27 cellular contexts compared by ENCODE assay signal in the genomic region with DNA sequence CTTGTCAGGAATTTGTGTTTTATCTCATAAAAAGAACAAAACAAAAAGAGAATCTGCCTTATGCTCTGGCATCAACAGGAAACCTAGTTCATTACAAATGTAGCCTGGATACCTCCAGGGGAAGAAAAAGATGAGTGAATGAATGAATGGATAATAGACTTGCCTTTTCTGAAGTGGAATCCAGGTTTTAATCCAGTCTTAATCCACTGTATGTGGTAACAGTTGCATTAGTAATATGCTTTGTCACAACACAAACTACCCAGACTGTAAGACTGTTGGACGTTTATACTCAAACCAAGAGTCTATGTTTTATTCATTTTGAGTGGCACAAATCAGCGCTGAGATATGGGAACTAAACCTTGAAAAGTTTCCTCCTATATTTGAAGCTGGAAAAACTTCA.
"Had no signal": no experiment of that assay in that cellular context is flagged by ENCODE, and none has a peak within 500 bp of the region (broad histone marks: within the 10 kb centered on the region; RNA-seq: fewer than 3 reads in every experiment).

No MANE protein-coding gene starts in this region.

- H3K4me3 ChIP-seq: coronary artery, dorsolateral prefrontal cortex, esophagus muscularis mucosa, gastroesophageal sphincter, heart left ventricle, hepatocyte, left lung, lower lobe of right lung, mucosa of descending colon had no signal

- DNase-seq: dermis blood vessel endothelial cell; dorsolateral prefrontal cortex; effector CD4-positive, alpha-beta T cell; effector memory CD4-positive, alpha-beta T cell; erythroblast; foreskin fibroblast; foreskin melanocyte; heart left ventricle; hypothalamus; immature natural killer cell; left cardiac atrium; left lung; left ventricle myocardium superior; lower lobe of right lung; mesenchymal stem cell; mucosa of descending colon; naive B cell had no signal

- H3K4me3 Mint-ChIP-seq: immature natural killer cell, mesothelial cell of epicardium, naive B cell had no signal

- H3K27me3 ChIP-seq: esophagus muscularis mucosa, gastroesophageal sphincter, heart left ventricle, hepatocyte, left lung had no signal

- H2AFZ ChIP-seq: hepatocyte had no signal

- H3K4me2 ChIP-seq: hepatocyte had no signal

- H3K4me1 ChIP-seq: esophagus muscularis mucosa, gastroesophageal sphincter, heart left ventricle, left lung, lower lobe of right lung had no signal

- H3K4me1 Mint-ChIP-seq: immature natural killer cell, mesothelial cell of epicardium had no signal

- FAIRE-seq: colon, endothelial cell of umbilical vein, islet of Langerhans, keratinocyte had no signal

- H3K27ac Mint-ChIP-seq: immature natural killer cell, mesothelial cell of epicardium, naive B cell had no signal

- H3K36me3 Mint-ChIP-seq: immature natural killer cell had no signal

- H3K27ac ChIP-seq: coronary artery, dorsolateral prefrontal cortex, epithelial cell of prostate, esophagus muscularis mucosa, gastroesophageal sphincter, heart left ventricle, hepatocyte, left lung, lower lobe of right lung had no signal

- H3K27me3 Mint-ChIP-seq: naive B cell had no signal

- H3K9me3 ChIP-seq: esophagus muscularis mucosa, left lung, lower lobe of right lung, mucosa of descending colon had no signal

- H3K79me2 ChIP-seq: hepatocyte had no signal

- ATAC-seq: gastroesophageal sphincter, heart left ventricle, left cardiac atrium, left lung, left ventricle myocardium superior, lower lobe of right lung, mucosa of descending colon had no signal

- H3K36me3 ChIP-seq: esophagus muscularis mucosa, gastroesophageal sphincter, heart left ventricle, left lung, lower lobe of right lung had no signal
